Comparison of ENCODE assay signal across 14 cellular contexts in genomic region chr9:75431388-75431787, GRCh38.
"Had no signal": no experiment of that assay in that cellular context is flagged by ENCODE, and none has a peak within 500 bp of the region (broad histone marks: within the 10 kb centered on the region; RNA-seq: fewer than 3 reads in every experiment).

No MANE protein-coding gene starts in this region.

- H3K27ac Mint-ChIP-seq: activated naive CD8-positive, alpha-beta T cell treated with anti-CD3 and anti-CD28 coated beads for 36 hours; activated T-cell treated with anti-CD3 and anti-CD28 coated beads, Interleukin-2, amount 50 U/mL, for 24 hours; naive thymus-derived CD4-positive, alpha-beta T cell had no signal

- H3K27ac ChIP-seq: neutrophil, SJCRH30 had no signal

- H3K4me1 ChIP-seq: prostate gland, sigmoid colon, SJCRH30 had no signal

- H3K27me3 ChIP-seq: neutrophil, sigmoid colon, SJCRH30 had no signal

- H3K36me3 Mint-ChIP-seq: activated naive CD8-positive, alpha-beta T cell treated with anti-CD3 and anti-CD28 coated beads for 36 hours; naive thymus-derived CD4-positive, alpha-beta T cell had no signal

- H3K4me1 Mint-ChIP-seq: activated naive CD8-positive, alpha-beta T cell treated with anti-CD3 and anti-CD28 coated beads for 36 hours; naive thymus-derived CD4-positive, alpha-beta T cell had no signal

- H3K4me3 ChIP-seq: prostate gland, sigmoid colon, SJCRH30 had no signal

- H3K9me3 ChIP-seq: neutrophil, prostate gland, sigmoid colon, SJCRH30 had no signal

- DNase-seq: activated CD4-positive, CD25-positive, alpha-beta regulatory T cell; activated effector memory CD4-positive, alpha-beta T cell treated with Interleukin-2 at 50 U/mL for 16 hours; activated naive CD8-positive, alpha-beta T cell treated with anti-CD3 and anti-CD28 coated beads for 36 hours; activated T-cell treated with anti-CD3 and anti-CD28 coated beads, Interleukin-2, amount 50 U/mL, for 24 hours; anterior cingulate cortex; hypothalamus; mammary epithelial cell; naive thymus-derived CD4-positive, alpha-beta T cell; sigmoid colon; SJCRH30; stimulated activated CD4-positive, alpha-beta T cell treated with anti-CD3 and anti-CD28 coated beads, Interleukin-12 subunit alpha, Interleukin-12 subunit beta, amount 100 ng/mL, for 4 hours; stimulated activated naive CD4-positive, alpha-beta T cell had no signal

- ATAC-seq: naive thymus-derived CD4-positive, alpha-beta T cell had no signal

- H3K4me3 Mint-ChIP-seq: activated naive CD8-positive, alpha-beta T cell treated with anti-CD3 and anti-CD28 coated beads for 36 hours; activated T-cell treated with anti-CD3 and anti-CD28 coated beads, Interleukin-2, amount 50 U/mL, for 24 hours; naive thymus-derived CD4-positive, alpha-beta T cell had no signal

- H3K36me3 ChIP-seq: neutrophil, prostate gland, sigmoid colon, SJCRH30 had no signal

- H3K9me3 Mint-ChIP-seq: activated naive CD8-positive, alpha-beta T cell treated with anti-CD3 and anti-CD28 coated beads for 36 hours; activated T-cell treated with anti-CD3 and anti-CD28 coated beads, Interleukin-2, amount 50 U/mL, for 24 hours had no signal
